In the genomic region with DNA sequence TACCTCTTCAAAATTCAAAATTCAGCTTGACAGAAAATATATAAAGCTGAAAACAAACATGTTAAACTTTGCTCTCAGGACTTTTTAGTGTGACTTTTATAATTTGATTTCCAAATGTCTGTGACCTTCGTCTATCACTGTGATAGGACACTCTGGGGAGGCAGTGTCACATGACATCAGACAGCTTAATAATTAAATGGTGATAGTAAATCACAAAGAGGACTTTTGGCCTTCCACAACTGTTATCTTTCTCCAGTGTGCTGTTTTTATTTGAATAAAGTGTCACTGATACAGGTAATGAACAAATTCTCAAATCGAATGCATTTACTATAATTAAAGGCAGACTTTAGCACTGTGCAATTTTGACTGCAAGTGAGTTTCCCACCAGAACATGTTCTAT, we compare ENCODE assay signal across 1 cellular context.
TF ChIP-seq lines count a peak whose summit lies in the region.

No MANE protein-coding gene starts in this region.

TF ChIP-seq in WTC11, 78 proteins besides CTCF, POLR2A, EP300 and RAD21 (continued from another document):
- TF ChIP-seq, protein P1, sequence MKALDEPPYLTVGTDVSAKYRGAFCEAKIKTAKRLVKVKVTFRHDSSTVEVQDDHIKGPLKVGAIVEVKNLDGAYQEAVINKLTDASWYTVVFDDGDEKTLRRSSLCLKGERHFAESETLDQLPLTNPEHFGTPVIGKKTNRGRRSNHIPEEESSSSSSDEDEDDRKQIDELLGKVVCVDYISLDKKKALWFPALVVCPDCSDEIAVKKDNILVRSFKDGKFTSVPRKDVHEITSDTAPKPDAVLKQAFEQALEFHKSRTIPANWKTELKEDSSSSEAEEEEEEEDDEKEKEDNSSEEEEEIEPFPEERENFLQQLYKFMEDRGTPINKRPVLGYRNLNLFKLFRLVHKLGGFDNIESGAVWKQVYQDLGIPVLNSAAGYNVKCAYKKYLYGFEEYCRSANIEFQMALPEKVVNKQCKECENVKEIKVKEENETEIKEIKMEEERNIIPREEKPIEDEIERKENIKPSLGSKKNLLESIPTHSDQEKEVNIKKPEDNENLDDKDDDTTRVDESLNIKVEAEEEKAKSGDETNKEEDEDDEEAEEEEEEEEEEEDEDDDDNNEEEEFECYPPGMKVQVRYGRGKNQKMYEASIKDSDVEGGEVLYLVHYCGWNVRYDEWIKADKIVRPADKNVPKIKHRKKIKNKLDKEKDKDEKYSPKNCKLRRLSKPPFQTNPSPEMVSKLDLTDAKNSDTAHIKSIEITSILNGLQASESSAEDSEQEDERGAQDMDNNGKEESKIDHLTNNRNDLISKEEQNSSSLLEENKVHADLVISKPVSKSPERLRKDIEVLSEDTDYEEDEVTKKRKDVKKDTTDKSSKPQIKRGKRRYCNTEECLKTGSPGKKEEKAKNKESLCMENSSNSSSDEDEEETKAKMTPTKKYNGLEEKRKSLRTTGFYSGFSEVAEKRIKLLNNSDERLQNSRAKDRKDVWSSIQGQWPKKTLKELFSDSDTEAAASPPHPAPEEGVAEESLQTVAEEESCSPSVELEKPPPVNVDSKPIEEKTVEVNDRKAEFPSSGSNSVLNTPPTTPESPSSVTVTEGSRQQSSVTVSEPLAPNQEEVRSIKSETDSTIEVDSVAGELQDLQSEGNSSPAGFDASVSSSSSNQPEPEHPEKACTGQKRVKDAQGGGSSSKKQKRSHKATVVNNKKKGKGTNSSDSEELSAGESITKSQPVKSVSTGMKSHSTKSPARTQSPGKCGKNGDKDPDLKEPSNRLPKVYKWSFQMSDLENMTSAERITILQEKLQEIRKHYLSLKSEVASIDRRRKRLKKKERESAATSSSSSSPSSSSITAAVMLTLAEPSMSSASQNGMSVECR (CRISPR knock-in tag; IDR thresholded peaks at IDR 0.05; ENCODE audit: borderline replicate concordance), result no peak
- TF ChIP-seq, protein P2, sequence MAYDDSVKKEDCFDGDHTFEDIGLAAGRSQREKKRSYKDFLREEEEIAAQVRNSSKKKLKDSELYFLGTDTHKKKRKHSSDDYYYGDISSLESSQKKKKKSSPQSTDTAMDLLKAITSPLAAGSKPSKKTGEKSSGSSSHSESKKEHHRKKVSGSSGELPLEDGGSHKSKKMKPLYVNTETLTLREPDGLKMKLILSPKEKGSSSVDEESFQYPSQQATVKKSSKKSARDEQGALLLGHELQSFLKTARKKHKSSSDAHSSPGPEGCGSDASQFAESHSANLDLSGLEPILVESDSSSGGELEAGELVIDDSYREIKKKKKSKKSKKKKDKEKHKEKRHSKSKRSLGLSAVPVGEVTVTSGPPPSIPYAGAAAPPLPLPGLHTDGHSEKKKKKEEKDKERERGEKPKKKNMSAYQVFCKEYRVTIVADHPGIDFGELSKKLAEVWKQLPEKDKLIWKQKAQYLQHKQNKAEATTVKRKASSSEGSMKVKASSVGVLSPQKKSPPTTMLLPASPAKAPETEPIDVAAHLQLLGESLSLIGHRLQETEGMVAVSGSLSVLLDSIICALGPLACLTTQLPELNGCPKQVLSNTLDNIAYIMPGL (CRISPR knock-in tag; IDR thresholded peaks at IDR 0.05), result no peak
- TF ChIP-seq, protein P3, sequence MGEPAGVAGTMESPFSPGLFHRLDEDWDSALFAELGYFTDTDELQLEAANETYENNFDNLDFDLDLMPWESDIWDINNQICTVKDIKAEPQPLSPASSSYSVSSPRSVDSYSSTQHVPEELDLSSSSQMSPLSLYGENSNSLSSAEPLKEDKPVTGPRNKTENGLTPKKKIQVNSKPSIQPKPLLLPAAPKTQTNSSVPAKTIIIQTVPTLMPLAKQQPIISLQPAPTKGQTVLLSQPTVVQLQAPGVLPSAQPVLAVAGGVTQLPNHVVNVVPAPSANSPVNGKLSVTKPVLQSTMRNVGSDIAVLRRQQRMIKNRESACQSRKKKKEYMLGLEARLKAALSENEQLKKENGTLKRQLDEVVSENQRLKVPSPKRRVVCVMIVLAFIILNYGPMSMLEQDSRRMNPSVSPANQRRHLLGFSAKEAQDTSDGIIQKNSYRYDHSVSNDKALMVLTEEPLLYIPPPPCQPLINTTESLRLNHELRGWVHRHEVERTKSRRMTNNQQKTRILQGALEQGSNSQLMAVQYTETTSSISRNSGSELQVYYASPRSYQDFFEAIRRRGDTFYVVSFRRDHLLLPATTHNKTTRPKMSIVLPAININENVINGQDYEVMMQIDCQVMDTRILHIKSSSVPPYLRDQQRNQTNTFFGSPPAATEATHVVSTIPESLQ (CRISPR knock-in tag; IDR thresholded peaks at IDR 0.05), result no peak
- TF ChIP-seq ATF1 (CRISPR knock-in tag; IDR thresholded peaks at IDR 0.05), result no peak
- TF ChIP-seq SP1 (CRISPR knock-in tag; conservative IDR thresholded peaks at IDR 0.05), result no peak
- TF ChIP-seq, protein P4, sequence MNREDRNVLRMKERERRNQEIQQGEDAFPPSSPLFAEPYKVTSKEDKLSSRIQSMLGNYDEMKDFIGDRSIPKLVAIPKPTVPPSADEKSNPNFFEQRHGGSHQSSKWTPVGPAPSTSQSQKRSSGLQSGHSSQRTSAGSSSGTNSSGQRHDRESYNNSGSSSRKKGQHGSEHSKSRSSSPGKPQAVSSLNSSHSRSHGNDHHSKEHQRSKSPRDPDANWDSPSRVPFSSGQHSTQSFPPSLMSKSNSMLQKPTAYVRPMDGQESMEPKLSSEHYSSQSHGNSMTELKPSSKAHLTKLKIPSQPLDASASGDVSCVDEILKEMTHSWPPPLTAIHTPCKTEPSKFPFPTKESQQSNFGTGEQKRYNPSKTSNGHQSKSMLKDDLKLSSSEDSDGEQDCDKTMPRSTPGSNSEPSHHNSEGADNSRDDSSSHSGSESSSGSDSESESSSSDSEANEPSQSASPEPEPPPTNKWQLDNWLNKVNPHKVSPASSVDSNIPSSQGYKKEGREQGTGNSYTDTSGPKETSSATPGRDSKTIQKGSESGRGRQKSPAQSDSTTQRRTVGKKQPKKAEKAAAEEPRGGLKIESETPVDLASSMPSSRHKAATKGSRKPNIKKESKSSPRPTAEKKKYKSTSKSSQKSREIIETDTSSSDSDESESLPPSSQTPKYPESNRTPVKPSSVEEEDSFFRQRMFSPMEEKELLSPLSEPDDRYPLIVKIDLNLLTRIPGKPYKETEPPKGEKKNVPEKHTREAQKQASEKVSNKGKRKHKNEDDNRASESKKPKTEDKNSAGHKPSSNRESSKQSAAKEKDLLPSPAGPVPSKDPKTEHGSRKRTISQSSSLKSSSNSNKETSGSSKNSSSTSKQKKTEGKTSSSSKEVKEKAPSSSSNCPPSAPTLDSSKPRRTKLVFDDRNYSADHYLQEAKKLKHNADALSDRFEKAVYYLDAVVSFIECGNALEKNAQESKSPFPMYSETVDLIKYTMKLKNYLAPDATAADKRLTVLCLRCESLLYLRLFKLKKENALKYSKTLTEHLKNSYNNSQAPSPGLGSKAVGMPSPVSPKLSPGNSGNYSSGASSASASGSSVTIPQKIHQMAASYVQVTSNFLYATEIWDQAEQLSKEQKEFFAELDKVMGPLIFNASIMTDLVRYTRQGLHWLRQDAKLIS (CRISPR knock-in tag; IDR thresholded peaks at IDR 0.05; ENCODE audit: borderline replicate concordance), result no peak
- no peak for TF ChIP-seq ZNF416 (CRISPR knock-in tag; IDR thresholded peaks at IDR 0.05)
- TF ChIP-seq, protein P5, sequence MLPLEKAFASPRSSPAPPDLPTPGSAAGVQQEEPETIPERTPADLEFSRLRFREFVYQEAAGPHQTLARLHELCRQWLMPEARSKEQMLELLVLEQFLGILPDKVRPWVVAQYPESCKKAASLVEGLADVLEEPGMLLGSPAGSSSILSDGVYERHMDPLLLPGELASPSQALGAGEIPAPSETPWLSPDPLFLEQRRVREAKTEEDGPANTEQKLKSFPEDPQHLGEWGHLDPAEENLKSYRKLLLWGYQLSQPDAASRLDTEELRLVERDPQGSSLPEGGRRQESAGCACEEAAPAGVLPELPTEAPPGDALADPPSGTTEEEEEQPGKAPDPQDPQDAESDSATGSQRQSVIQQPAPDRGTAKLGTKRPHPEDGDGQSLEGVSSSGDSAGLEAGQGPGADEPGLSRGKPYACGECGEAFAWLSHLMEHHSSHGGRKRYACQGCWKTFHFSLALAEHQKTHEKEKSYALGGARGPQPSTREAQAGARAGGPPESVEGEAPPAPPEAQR (CRISPR knock-in tag; IDR thresholded peaks at IDR 0.05), result no peak
- TF ChIP-seq, protein P6, sequence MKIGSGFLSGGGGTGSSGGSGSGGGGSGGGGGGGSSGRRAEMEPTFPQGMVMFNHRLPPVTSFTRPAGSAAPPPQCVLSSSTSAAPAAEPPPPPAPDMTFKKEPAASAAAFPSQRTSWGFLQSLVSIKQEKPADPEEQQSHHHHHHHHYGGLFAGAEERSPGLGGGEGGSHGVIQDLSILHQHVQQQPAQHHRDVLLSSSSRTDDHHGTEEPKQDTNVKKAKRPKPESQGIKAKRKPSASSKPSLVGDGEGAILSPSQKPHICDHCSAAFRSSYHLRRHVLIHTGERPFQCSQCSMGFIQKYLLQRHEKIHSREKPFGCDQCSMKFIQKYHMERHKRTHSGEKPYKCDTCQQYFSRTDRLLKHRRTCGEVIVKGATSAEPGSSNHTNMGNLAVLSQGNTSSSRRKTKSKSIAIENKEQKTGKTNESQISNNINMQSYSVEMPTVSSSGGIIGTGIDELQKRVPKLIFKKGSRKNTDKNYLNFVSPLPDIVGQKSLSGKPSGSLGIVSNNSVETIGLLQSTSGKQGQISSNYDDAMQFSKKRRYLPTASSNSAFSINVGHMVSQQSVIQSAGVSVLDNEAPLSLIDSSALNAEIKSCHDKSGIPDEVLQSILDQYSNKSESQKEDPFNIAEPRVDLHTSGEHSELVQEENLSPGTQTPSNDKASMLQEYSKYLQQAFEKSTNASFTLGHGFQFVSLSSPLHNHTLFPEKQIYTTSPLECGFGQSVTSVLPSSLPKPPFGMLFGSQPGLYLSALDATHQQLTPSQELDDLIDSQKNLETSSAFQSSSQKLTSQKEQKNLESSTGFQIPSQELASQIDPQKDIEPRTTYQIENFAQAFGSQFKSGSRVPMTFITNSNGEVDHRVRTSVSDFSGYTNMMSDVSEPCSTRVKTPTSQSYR (CRISPR knock-in tag; IDR thresholded peaks at IDR 0.05), result no peak
- no peak for TF ChIP-seq ZNF423 (CRISPR knock-in tag; IDR thresholded peaks at IDR 0.05)
- TF ChIP-seq, protein P7, sequence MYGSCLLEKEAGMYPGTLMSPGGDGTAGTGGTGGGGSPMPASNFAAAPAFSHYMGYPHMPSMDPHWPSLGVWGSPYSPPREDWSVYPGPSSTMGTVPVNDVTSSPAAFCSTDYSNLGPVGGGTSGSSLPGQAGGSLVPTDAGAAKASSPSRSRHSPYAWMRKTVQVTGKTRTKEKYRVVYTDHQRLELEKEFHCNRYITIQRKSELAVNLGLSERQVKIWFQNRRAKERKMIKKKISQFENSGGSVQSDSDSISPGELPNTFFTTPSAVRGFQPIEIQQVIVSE (CRISPR knock-in tag; IDR thresholded peaks at IDR 0.05; ENCODE audit: borderline replicate concordance), result no peak
- TF ChIP-seq, protein P8, sequence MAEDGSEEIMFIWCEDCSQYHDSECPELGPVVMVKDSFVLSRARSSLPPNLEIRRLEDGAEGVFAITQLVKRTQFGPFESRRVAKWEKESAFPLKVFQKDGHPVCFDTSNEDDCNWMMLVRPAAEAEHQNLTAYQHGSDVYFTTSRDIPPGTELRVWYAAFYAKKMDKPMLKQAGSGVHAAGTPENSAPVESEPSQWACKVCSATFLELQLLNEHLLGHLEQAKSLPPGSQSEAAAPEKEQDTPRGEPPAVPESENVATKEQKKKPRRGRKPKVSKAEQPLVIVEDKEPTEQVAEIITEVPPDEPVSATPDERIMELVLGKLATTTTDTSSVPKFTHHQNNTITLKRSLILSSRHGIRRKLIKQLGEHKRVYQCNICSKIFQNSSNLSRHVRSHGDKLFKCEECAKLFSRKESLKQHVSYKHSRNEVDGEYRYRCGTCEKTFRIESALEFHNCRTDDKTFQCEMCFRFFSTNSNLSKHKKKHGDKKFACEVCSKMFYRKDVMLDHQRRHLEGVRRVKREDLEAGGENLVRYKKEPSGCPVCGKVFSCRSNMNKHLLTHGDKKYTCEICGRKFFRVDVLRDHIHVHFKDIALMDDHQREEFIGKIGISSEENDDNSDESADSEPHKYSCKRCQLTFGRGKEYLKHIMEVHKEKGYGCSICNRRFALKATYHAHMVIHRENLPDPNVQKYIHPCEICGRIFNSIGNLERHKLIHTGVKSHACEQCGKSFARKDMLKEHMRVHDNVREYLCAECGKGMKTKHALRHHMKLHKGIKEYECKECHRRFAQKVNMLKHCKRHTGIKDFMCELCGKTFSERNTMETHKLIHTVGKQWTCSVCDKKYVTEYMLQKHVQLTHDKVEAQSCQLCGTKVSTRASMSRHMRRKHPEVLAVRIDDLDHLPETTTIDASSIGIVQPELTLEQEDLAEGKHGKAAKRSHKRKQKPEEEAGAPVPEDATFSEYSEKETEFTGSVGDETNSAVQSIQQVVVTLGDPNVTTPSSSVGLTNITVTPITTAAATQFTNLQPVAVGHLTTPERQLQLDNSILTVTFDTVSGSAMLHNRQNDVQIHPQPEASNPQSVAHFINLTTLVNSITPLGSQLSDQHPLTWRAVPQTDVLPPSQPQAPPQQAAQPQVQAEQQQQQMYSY (CRISPR knock-in tag; IDR thresholded peaks at IDR 0.05), result no peak
- TF ChIP-seq, protein P9, sequence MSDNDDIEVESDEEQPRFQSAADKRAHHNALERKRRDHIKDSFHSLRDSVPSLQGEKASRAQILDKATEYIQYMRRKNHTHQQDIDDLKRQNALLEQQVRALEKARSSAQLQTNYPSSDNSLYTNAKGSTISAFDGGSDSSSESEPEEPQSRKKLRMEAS (CRISPR knock-in tag; IDR thresholded peaks at IDR 0.05), result no peak
TF ChIP-seq in WTC11: peak in this region for 0.
